Comparison of ENCODE assay signal across 29 cellular contexts in the genomic region with DNA sequence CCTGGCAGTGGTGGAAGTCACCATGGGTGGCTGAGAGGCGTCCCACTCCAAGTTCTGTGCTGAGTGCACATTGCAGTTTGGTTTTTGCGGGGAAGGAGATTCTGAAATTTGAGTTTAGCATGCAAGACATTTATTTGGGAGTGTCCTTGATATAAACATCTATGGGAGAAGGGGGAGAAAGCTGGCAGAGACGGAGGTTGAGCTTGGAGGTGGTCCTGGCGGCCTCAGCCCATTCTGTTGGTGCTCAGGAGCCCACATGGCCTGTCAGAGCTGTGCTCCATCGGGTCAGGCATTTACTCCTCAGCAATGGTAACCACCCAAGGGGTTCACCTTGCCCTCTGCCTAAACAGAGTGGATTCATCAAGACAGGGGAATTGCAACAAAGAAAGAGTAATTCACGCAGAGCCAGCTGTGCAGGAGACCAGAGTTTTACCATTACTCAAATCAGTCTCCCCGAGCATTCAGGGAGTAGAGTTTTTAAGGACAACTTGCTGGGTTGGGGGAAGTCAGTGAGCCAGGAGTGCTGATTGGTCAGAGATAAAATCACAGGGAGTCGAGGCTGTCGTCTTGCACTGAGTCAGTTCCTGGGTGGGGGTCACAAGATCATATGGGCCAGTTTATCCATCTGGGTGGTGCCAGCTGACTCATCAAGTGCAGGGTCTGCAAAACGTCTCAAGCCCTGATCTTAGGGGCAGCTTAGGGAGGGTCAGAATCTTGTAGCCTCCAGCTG.
DNase-seq lines count a peak whose midpoint lies in the region; ATAC-seq and TF ChIP-seq lines count a peak whose summit lies in the region.
"Had no signal": no experiment of that assay in that cellular context is flagged by ENCODE, and none has a peak within 500 bp of the region (broad histone marks: within the 10 kb centered on the region; RNA-seq: fewer than 3 reads in every experiment).

No MANE protein-coding gene starts in this region.

- intact Hi-C loops in mucosa of descending colon (cut with DNase I, micrococcal nuclease) (no loop called here), posterior vena cava (cut with DNase I) (no loop called here)

- no peaks in the 10 kb centered on the region for H3K36me3 ChIP-seq in brain microvascular endothelial cell (replicated peaks)
- no peaks in the 10 kb centered on the region for H3K36me3 ChIP-seq in mucosa of descending colon (ENCODE audit: low read depth)
- H3K36me3 ChIP-seq: BLaER1 treated with 17β-estradiol and CSF1 and Interleukin-3, amounts not matched to agents 10 nM and 100 nM; gastroesophageal sphincter; neutrophil; right lobe of liver; stomach had no signal

- H3K9me3 ChIP-seq in mucosa of descending colon, result no peaks in the 10 kb centered on the region
- H3K9me3 ChIP-seq: body of pancreas, neutrophil, right lobe of liver had no signal

- in situ Hi-C loops in brain microvascular endothelial cell (cut with HindIII; ENCODE audit: low pct_ligation_motif_present, low sequenced_read_pairs), result no loop called here

- no peaks in the 10 kb centered on the region for H3K36me3 Mint-ChIP-seq in stimulated activated memory B cell treated with anti-CD40 and anti-IgM and Interleukin-4, amounts not matched to agents 10 μg/mL and 1 μg/mL and 100 μg/mL, for 72 hours

- H3K27me3 ChIP-seq in brain microvascular endothelial cell (replicated peaks), result no peaks in the 10 kb centered on the region
- H3K27me3 ChIP-seq: BLaER1 treated with 17β-estradiol and CSF1 and Interleukin-3, amounts not matched to agents 10 nM and 100 nM; body of pancreas; gastroesophageal sphincter; hepatocyte; neutrophil; right lobe of liver; stomach had no signal

- DNase-seq in M059J (ENCODE audit: low read depth) (peak; percentile 82), brain microvascular endothelial cell (peak; percentile 48), mucosa of descending colon (peak in 2 of 3 donors; percentile 41 to 57), posterior vena cava (ENCODE audit: low spot score) (no peak), NCI-H1092 (lab: John Stamatoyannopoulos, UW) (no peak)
- DNase-seq: activated CD4-positive, alpha-beta memory T cell treated with anti-CD3 and anti-CD28 coated beads, Interleukin-2, amount 10 ng/mL, durations not matched to agents 7 days and 5 days; activated CD8-positive, alpha-beta memory T cell treated with anti-CD3 and anti-CD28 coated beads, Interleukin-2, amount 50 U/mL, for 4 hours; activated naive CD4-positive, alpha-beta T cell treated with Interleukin-2 at 50 U/mL for 16 hours; body of pancreas; cerebellar nuclear complex; COR-L47; dorsolateral prefrontal cortex; NCI-H1105 treated with DMSO at 0.1 percent for 48 hours; NCI-H187 treated with DMSO at 0.1 percent for 48 hours; NCI-H524 treated with DMSO at 0.1 percent for 48 hours; NK-92 treated with Interleukin-12 subunit alpha and Interleukin-12 subunit beta, amount 100 ng/mL, for 24 hours; right lobe of liver; Right ventricle myocardium superior; stimulated activated CD4-positive, alpha-beta T cell treated with anti-CD3 and anti-CD28 coated beads, Interleukin-12 subunit alpha, Interleukin-12 subunit beta, amount 100 ng/mL, for 4 hours; stimulated activated CD4-positive, alpha-beta T cell treated with anti-CD3 and anti-CD28 coated beads, Interleukin-2, amount 100 ng/mL, for 48 hours; stomach had no signal

- no peaks in the 10 kb centered on the region for H3K27me3 Mint-ChIP-seq in stimulated activated memory B cell treated with anti-CD40 and anti-IgM and Interleukin-4, amounts not matched to agents 10 μg/mL and 1 μg/mL and 100 μg/mL, for 72 hours
- H3K27me3 Mint-ChIP-seq: activated CD4-positive, alpha-beta memory T cell treated with anti-CD3 and anti-CD28 coated beads, Interleukin-2, amount 10 ng/mL, durations not matched to agents 7 days and 5 days had no signal

- TF ChIP-seq CTCF in brain microvascular endothelial cell (IDR thresholded peaks at IDR 0.05; ENCODE audit: low read depth, low read length, missing control alignments), result no peak
- TF ChIP-seq CTCF in mucosa of descending colon (IDR thresholded peaks at IDR 0.05), result no peak

- peaks cover 15% of the 10 kb centered on the region for H3K9me3 Mint-ChIP-seq in stimulated activated memory B cell treated with anti-CD40 and anti-IgM and Interleukin-4, amounts not matched to agents 10 μg/mL and 1 μg/mL and 100 μg/mL, for 72 hours

- no peak overlapping the region for H3K4me3 Mint-ChIP-seq in stimulated activated memory B cell treated with anti-CD40 and anti-IgM and Interleukin-4, amounts not matched to agents 10 μg/mL and 1 μg/mL and 100 μg/mL, for 72 hours
- H3K4me3 Mint-ChIP-seq: activated CD4-positive, alpha-beta memory T cell treated with anti-CD3 and anti-CD28 coated beads, Interleukin-2, amount 10 ng/mL, durations not matched to agents 7 days and 5 days; activated T-helper 1 cell treated with anti-CD3 and anti-CD28 coated beads, Interleukin-12 subunit alpha, Interleukin-12 subunit beta, Interleukin-2, Interleukin-4 antibody, amounts not matched to agents 30 ng/mL and 10 ng/mL and 1 ng/mL, durations not matched to agents 14 hours and 24 hours and 36 hours had no signal

- peaks cover 12% of the 10 kb centered on the region for H3K4me1 ChIP-seq in mucosa of descending colon (ENCODE audit: low read depth)
- H3K4me1 ChIP-seq: BLaER1 treated with 17β-estradiol and CSF1 and Interleukin-3, amounts not matched to agents 10 nM and 100 nM; body of pancreas; gastroesophageal sphincter; right lobe of liver; stomach had no signal

- no peak overlapping the region for H3K27ac Mint-ChIP-seq in stimulated activated memory B cell treated with anti-CD40 and anti-IgM and Interleukin-4, amounts not matched to agents 10 μg/mL and 1 μg/mL and 100 μg/mL, for 72 hours
- H3K27ac Mint-ChIP-seq: activated CD4-positive, alpha-beta memory T cell treated with anti-CD3 and anti-CD28 coated beads, Interleukin-2, amount 10 ng/mL, durations not matched to agents 7 days and 5 days; activated T-helper 1 cell treated with anti-CD3 and anti-CD28 coated beads, Interleukin-12 subunit alpha, Interleukin-12 subunit beta, Interleukin-2, Interleukin-4 antibody, amounts not matched to agents 30 ng/mL and 10 ng/mL and 1 ng/mL, durations not matched to agents 14 hours and 24 hours and 36 hours; progenitor cell of endocrine pancreas had no signal

- no peak overlapping the region for H3K4me3 ChIP-seq in brain microvascular endothelial cell (ENCODE audit: low read depth, low read length)
- no peak overlapping the region for H3K4me3 ChIP-seq in mucosa of descending colon
- H3K4me3 ChIP-seq: BLaER1 treated with 17β-estradiol and CSF1 and Interleukin-3, amounts not matched to agents 10 nM and 100 nM; body of pancreas; dorsolateral prefrontal cortex; gastroesophageal sphincter; hepatocyte; right lobe of liver; stomach had no signal

- ATAC-seq in mucosa of descending colon (peak; percentile 56), GM21737 (IDR thresholded peaks at IDR 0.05; ENCODE audit: unreplicated experiment) (no peak)
- ATAC-seq in stimulated activated memory B cell treated with anti-CD40 and anti-IgM and Interleukin-4, amounts not matched to agents 10 μg/mL and 1 μg/mL and 100 μg/mL, for 72 hours, result no peak
- ATAC-seq: body of pancreas, gastroesophageal sphincter, right lobe of liver had no signal

- no peaks in the 10 kb centered on the region for H3K4me1 Mint-ChIP-seq in stimulated activated memory B cell treated with anti-CD40 and anti-IgM and Interleukin-4, amounts not matched to agents 10 μg/mL and 1 μg/mL and 100 μg/mL, for 72 hours
- H3K4me1 Mint-ChIP-seq: activated CD4-positive, alpha-beta memory T cell treated with anti-CD3 and anti-CD28 coated beads, Interleukin-2, amount 10 ng/mL, durations not matched to agents 7 days and 5 days had no signal

- no peak overlapping the region for H3K27ac ChIP-seq in brain microvascular endothelial cell
- H3K27ac ChIP-seq: BLaER1 treated with 17β-estradiol and CSF1 and Interleukin-3, amounts not matched to agents 10 nM and 100 nM; body of pancreas; dorsolateral prefrontal cortex; gastroesophageal sphincter; hepatocyte; neutrophil; right lobe of liver; stomach had no signal

Comparison
In these comparisons a context has a peak if more than half of its experiments do, and no peak if none do; other contexts are left out.
1. DNase-seq: peak in M059J (single experiment), brain microvascular endothelial cell (single experiment) and mucosa of descending colon (2 of 3); none in posterior vena cava (single experiment) and NCI-H1092 (single experiment).